Comparison of ENCODE assay signal across 1 cellular context in genomic region chrX:123869488-123869887, GRCh38.
TF ChIP-seq lines count a peak whose summit lies in the region.

No MANE protein-coding gene starts in this region.

TF ChIP-seq in IMR-90, 13 proteins besides CTCF, POLR2A, EP300 and RAD21 (continued from another document):
- TF ChIP-seq CEBPB (IDR thresholded peaks at IDR 0.05; ENCODE audit: low read depth, low read length): no peak
- TF ChIP-seq RCOR1 (IDR thresholded peaks at IDR 0.05; ENCODE audit: insufficient replicate concordance, low read length): no peak
- TF ChIP-seq MAZ (IDR thresholded peaks at IDR 0.05; ENCODE audit: borderline replicate concordance, low read depth, low read length): no peak
- TF ChIP-seq CHD1 (IDR thresholded peaks at IDR 0.05; ENCODE audit: low read depth, low read length): no peak
- no peak for TF ChIP-seq RFX5 (IDR thresholded peaks at IDR 0.05; ENCODE audit: low read depth, low read length)
- TF ChIP-seq MXI1 (IDR thresholded peaks at IDR 0.05; ENCODE audit: borderline replicate concordance, low read depth, low read length): no peak
TF ChIP-seq in IMR-90: peak in this region for 0.
